In the genomic region with DNA sequence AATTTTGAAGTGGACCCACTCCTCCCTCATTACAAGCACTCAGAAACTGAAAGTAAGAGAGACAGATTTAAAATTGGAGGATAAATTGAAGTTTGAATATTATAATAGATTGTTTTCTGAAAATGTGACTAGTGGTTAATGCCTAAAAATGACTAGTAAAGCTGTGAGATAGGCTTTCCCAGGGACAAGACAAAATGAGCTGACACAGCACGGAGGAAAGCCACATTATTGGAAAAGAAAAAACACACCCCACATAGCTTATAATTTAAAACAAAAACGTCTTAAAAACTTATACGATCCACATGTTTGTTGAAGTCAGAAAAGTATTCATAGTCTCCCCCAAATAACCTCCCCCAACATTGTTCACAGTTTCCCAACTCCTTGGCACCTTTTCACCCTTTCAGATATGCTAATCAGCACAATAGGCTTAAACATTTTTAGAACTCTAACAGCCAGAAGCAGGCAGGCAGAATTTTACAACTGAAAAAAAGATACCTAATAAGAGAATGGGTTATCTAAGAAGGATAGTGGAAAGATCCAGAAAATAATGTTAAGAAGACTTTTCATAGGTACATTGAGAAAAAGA, we compare ENCODE assay signal across 19 cellular contexts. TPM values are rescaled to one million over a fixed set of nuclear protein-coding genes. Genes with fewer than 3 reads are reported as not detected.
DNase-seq lines count a peak whose midpoint lies in the region; ATAC-seq and TF ChIP-seq lines count a peak whose summit lies in the region.
"Had no signal": no experiment of that assay in that cellular context is flagged by ENCODE, and none has a peak within 500 bp of the region (broad histone marks: within the 10 kb centered on the region; RNA-seq: fewer than 3 reads in every experiment).

No MANE protein-coding gene starts in this region.

- H3K9me3 Mint-ChIP-seq in activated naive CD4-positive, alpha-beta T cell treated with anti-CD3 and anti-CD28 coated beads, Interleukin-2, amount 50 U/mL, for 72 hours = no peaks in the 10 kb centered on the region
- H3K9me3 Mint-ChIP-seq in stimulated activated effector memory CD8-positive, alpha-beta T cell treated with anti-CD3 and anti-CD28 coated beads, Interleukin-12 subunit alpha, Interleukin-12 subunit beta, amount 100 ng/mL, for 72 hours = no peaks in the 10 kb centered on the region
- H3K9me3 Mint-ChIP-seq in activated CD4-positive, alpha-beta T cell treated with anti-CD3 and anti-CD28 coated beads, Interleukin-2, amount 10 ng/mL, durations not matched to agents 24 days and 14 days = no peaks in the 10 kb centered on the region
- H3K9me3 Mint-ChIP-seq: activated naive CD4-positive, alpha-beta T cell treated with anti-CD3 and anti-CD28 coated beads, Interleukin-2, amount 50 U/mL, for 24 hours had no signal

- H3K27me3 ChIP-seq in left ventricle myocardium inferior (ENCODE audit: low read depth) (no peaks in the 10 kb centered on the region), ovary (no peaks in the 10 kb centered on the region)
- H3K27me3 ChIP-seq: MG63, stomach had no signal

- H3K36me3 ChIP-seq in left ventricle myocardium inferior (no peaks in the 10 kb centered on the region), ovary (no peaks in the 10 kb centered on the region)
- H3K36me3 ChIP-seq: HAP-1, MG63, stomach had no signal

- no peak overlapping the region for H3K27ac Mint-ChIP-seq in activated naive CD4-positive, alpha-beta T cell treated with anti-CD3 and anti-CD28 coated beads, Interleukin-2, amount 50 U/mL, for 72 hours
- H3K27ac Mint-ChIP-seq in stimulated activated effector memory CD8-positive, alpha-beta T cell treated with anti-CD3 and anti-CD28 coated beads, Interleukin-12 subunit alpha, Interleukin-12 subunit beta, amount 100 ng/mL, for 72 hours = no peak overlapping the region
- no peak overlapping the region for H3K27ac Mint-ChIP-seq in activated CD4-positive, alpha-beta T cell treated with anti-CD3 and anti-CD28 coated beads, Interleukin-2, amount 10 ng/mL, durations not matched to agents 24 days and 14 days
- H3K27ac Mint-ChIP-seq: activated naive CD4-positive, alpha-beta T cell treated with anti-CD3 and anti-CD28 coated beads, Interleukin-2, amount 50 U/mL, for 24 hours; naive B cell; T-helper 17 cell; WTC11 had no signal

- H3K36me3 Mint-ChIP-seq in activated naive CD4-positive, alpha-beta T cell treated with anti-CD3 and anti-CD28 coated beads, Interleukin-2, amount 50 U/mL, for 72 hours = no peaks in the 10 kb centered on the region
- no peaks in the 10 kb centered on the region for H3K36me3 Mint-ChIP-seq in stimulated activated effector memory CD8-positive, alpha-beta T cell treated with anti-CD3 and anti-CD28 coated beads, Interleukin-12 subunit alpha, Interleukin-12 subunit beta, amount 100 ng/mL, for 72 hours
- H3K36me3 Mint-ChIP-seq in activated CD4-positive, alpha-beta T cell treated with anti-CD3 and anti-CD28 coated beads, Interleukin-2, amount 10 ng/mL, durations not matched to agents 24 days and 14 days (ENCODE audit: low read depth) = no peaks in the 10 kb centered on the region
- H3K36me3 Mint-ChIP-seq: activated naive CD4-positive, alpha-beta T cell treated with anti-CD3 and anti-CD28 coated beads, Interleukin-2, amount 50 U/mL, for 24 hours had no signal

- H3K4me1 ChIP-seq in left ventricle myocardium inferior (peaks cover 39% of the 10 kb centered on the region), ovary (ENCODE audit: insufficient read depth) (peaks cover 2% of the 10 kb centered on the region)
- H3K4me1 ChIP-seq: HAP-1 had no signal

- no peak for TF ChIP-seq EP300 in ovary (IDR thresholded peaks at IDR 0.05)

- peak overlapping the region; percentile 32 to 62 for H3K4me3 ChIP-seq in cardiac fibroblast (replicated peaks in 1 of 2; ENCODE audit: low read depth in 2 of 2, low read length in 2 of 2)
- H3K4me3 ChIP-seq in left ventricle myocardium inferior = peak overlapping the region; percentile 51
- H3K4me3 ChIP-seq in ovary = peak overlapping the region; percentile 8
- H3K4me3 ChIP-seq: HAP-1, MG63, stomach had no signal

- H3K27ac ChIP-seq in left ventricle myocardium inferior (replicated peaks) (peak overlapping the region; percentile 47), ovary (peak overlapping the region in 1 of 2 donors; percentile 38)

- intact Hi-C loops in left ventricle myocardium inferior (cut with micrococcal nuclease) (no loop called here), ovary (cut with DNase I) (no loop called here)
- intact Hi-C loops in activated CD4-positive, alpha-beta T cell treated with anti-CD3 and anti-CD28 coated beads, Interleukin-2, amount 10 ng/mL, durations not matched to agents 24 days and 14 days (cut with micrococcal nuclease) = no loop called here

- H3K9me3 ChIP-seq in left ventricle myocardium inferior (replicated peaks) = no peaks in the 10 kb centered on the region
- H3K9me3 ChIP-seq in ovary = no peaks in the 10 kb centered on the region
- H3K9me3 ChIP-seq: HAP-1, MG63, stomach had no signal

- H3K4me3 Mint-ChIP-seq in stimulated activated effector memory CD8-positive, alpha-beta T cell treated with anti-CD3 and anti-CD28 coated beads, Interleukin-12 subunit alpha, Interleukin-12 subunit beta, amount 100 ng/mL, for 72 hours = no peak overlapping the region
- no peak overlapping the region for H3K4me3 Mint-ChIP-seq in activated CD4-positive, alpha-beta T cell treated with anti-CD3 and anti-CD28 coated beads, Interleukin-2, amount 10 ng/mL, durations not matched to agents 24 days and 14 days
- H3K4me3 Mint-ChIP-seq: activated naive CD4-positive, alpha-beta T cell treated with anti-CD3 and anti-CD28 coated beads, Interleukin-2, amount 50 U/mL, for 24 hours; naive B cell; T-helper 17 cell; WTC11 had no signal

- WGBS in ovary, 3 donors = 12 to 17% (median 13%) methylated on average over 3 of the region's 3 CpGs

- peaks cover 7% of the 10 kb centered on the region for H3K27me3 Mint-ChIP-seq in activated CD4-positive, alpha-beta T cell treated with anti-CD3 and anti-CD28 coated beads, Interleukin-2, amount 10 ng/mL, durations not matched to agents 24 days and 14 days

- TF ChIP-seq POLR2A in ovary (IDR thresholded peaks at IDR 0.05) = no peak

- DNase-seq in HCEC 1CT (peak; percentile 5), cardiac fibroblast (ENCODE audit: low read depth in 2 of 2) (peak in 1 of 2 donors; percentile 54), left ventricle myocardium inferior (no peak), ovary (no peak)
- DNase-seq in activated naive CD4-positive, alpha-beta T cell treated with anti-CD3 and anti-CD28 coated beads, Interleukin-2, amount 50 U/mL, for 72 hours (ENCODE audit: low spot score in 2 of 2) = no peak
- DNase-seq in stimulated activated effector memory CD8-positive, alpha-beta T cell treated with anti-CD3 and anti-CD28 coated beads, Interleukin-12 subunit alpha, Interleukin-12 subunit beta, amount 100 ng/mL, for 72 hours (ENCODE audit: low spot score in 2 of 2) = no peak
- DNase-seq in activated CD4-positive, alpha-beta T cell treated with anti-CD3 and anti-CD28 coated beads, Interleukin-2, amount 10 ng/mL, durations not matched to agents 24 days and 14 days = no peak
- DNase-seq: activated T-cell treated with anti-CD3 and anti-CD28 coated beads, Interleukin-2, amount 50 U/mL, for 48 hours; erythroblast; mammary epithelial cell; naive B cell; NCI-H146; stomach; T-helper 17 cell had no signal

- no peak for TF ChIP-seq CTCF in cardiac fibroblast (IDR thresholded peaks at IDR 0.05; ENCODE audit: low read depth, low read length)
- TF ChIP-seq CTCF in left ventricle myocardium inferior (IDR thresholded peaks at IDR 0.05; ENCODE audit: borderline replicate concordance) = no peak
- no peak for TF ChIP-seq CTCF in ovary (IDR thresholded peaks at IDR 0.05)

- H3K4me1 Mint-ChIP-seq in stimulated activated effector memory CD8-positive, alpha-beta T cell treated with anti-CD3 and anti-CD28 coated beads, Interleukin-12 subunit alpha, Interleukin-12 subunit beta, amount 100 ng/mL, for 72 hours = peaks cover 6% of the 10 kb centered on the region
- H3K4me1 Mint-ChIP-seq in activated CD4-positive, alpha-beta T cell treated with anti-CD3 and anti-CD28 coated beads, Interleukin-2, amount 10 ng/mL, durations not matched to agents 24 days and 14 days = no peaks in the 10 kb centered on the region
- H3K4me1 Mint-ChIP-seq: activated naive CD4-positive, alpha-beta T cell treated with anti-CD3 and anti-CD28 coated beads, Interleukin-2, amount 50 U/mL, for 24 hours had no signal

- ATAC-seq in GM19467 (IDR thresholded peaks at IDR 0.05; ENCODE audit: unreplicated experiment) = no peak
- no peak for ATAC-seq in activated naive CD4-positive, alpha-beta T cell treated with anti-CD3 and anti-CD28 coated beads, Interleukin-2, amount 50 U/mL, for 72 hours
- ATAC-seq in stimulated activated effector memory CD8-positive, alpha-beta T cell treated with anti-CD3 and anti-CD28 coated beads, Interleukin-12 subunit alpha, Interleukin-12 subunit beta, amount 100 ng/mL, for 72 hours = no peak
- ATAC-seq: T-helper 17 cell had no signal

RNA-seq across cellular contexts. Expression of a gene that starts 6.1 kb away (rescaled TPM):
- 175 TPM for total RNA-seq in left ventricle myocardium inferior
- 1,000 to 10,000 TPM in 5 of 7 donors, 100 to 1,000 TPM in 2; 205 to 2,709 (median 1,224) TPM for total RNA-seq in ovary
- 1,000 to 10,000 TPM; 1,183 to 1,831 TPM for polyA plus RNA-seq in ovary
- total RNA-seq in activated naive CD4-positive, alpha-beta T cell treated with anti-CD3 and anti-CD28 coated beads, Interleukin-2, amount 50 U/mL, for 72 hours = not detected
- total RNA-seq in activated CD4-positive, alpha-beta T cell treated with anti-CD3 and anti-CD28 coated beads, Interleukin-2, amount 10 ng/mL, durations not matched to agents 24 days and 14 days = not detected in 2 replicates
- total RNA-seq: mammary epithelial cell, T-helper 17 cell had no signal
- polyA plus RNA-seq: mammary epithelial cell had no signal

Comparison
In these comparisons a context has a peak if more than half of its experiments do, and no peak if none do; other contexts are left out.
1. RNA of a gene that starts 6.1 kb away (total RNA-seq): 205 to 2,709 TPM in ovary and 175 TPM in left ventricle myocardium inferior (single experiment); not detected in activated naive CD4-positive, alpha-beta T cell treated with anti-CD3 and anti-CD28 coated beads, Interleukin-2, amount 50 U/mL, for 72 hours and not detected in activated CD4-positive, alpha-beta T cell treated with anti-CD3 and anti-CD28 coated beads, Interleukin-2, amount 10 ng/mL, durations not matched to agents 24 days and 14 days; every median in the first group is over 100 times any median in the second.
2. Peak in every context shown above with its lines, with median percentiles within 50 percentile points of each other: H3K4me3 ChIP-seq.